8 cellular contexts compared by ENCODE assay signal in the genomic region with DNA sequence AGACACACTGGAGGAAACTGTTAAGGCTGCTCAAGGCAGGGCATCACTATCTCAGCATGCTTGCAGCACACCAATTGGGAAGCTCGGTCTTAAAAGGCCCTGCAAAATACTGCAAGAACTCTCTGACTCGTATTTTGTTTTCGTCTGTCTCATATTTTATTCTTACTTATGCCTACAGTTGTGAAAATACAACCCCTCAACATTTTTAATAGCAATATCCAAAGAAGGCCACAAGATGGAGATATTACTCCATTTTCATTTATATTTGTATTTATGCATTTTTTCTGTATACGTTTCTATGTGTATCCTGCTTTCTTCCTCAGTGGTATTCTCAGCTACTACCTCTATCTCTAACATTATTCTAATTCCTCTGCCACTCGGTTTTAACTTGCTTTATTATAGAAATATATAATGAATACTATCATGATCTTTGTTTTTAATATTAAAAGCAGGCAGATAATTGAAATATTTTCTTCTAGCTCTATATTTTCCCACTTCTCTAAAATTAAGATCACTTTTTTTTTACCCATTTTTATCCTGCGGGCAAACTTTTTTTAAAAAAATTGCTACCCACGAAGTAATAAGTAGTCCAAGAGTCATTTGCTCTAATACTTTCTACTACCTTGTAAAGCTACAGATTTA.
DNase-seq lines count a peak whose midpoint lies in the region; ATAC-seq and TF ChIP-seq lines count a peak whose summit lies in the region.

No MANE protein-coding gene starts in this region.

- POLR2A ChIA-PET in GM10248 (lab: Yijun Ruan, JAX), result no interaction called here

- TF ChIP-seq CTCF in GM10248 (IDR thresholded peaks at IDR 0.05; ENCODE audit: control extremely low read depth, extremely low read depth, low read depth, missing control alignments), result peak; percentile 46
- TF ChIP-seq CTCF in parathyroid adenoma (IDR thresholded peaks at IDR 0.05), result peak; percentile 45

- H3K27me3 ChIP-seq in parathyroid adenoma (ENCODE audit: control insufficient read depth, insufficient read depth, low read length), result no peaks in the 10 kb centered on the region

- peaks cover 11% of the 10 kb centered on the region for H3K79me2 ChIP-seq in parathyroid adenoma

- no peak overlapping the region for H3K27ac Mint-ChIP-seq in effector memory CD8-positive, alpha-beta T cell

- peak; percentile 54 for ATAC-seq in effector memory CD8-positive, alpha-beta T cell (replicated peaks)
- ATAC-seq in HG03354 (IDR thresholded peaks at IDR 0.05; ENCODE audit: poor library complexity, severe bottlenecking, unreplicated experiment), result no peak
- ATAC-seq in HG02759 (IDR thresholded peaks at IDR 0.05; ENCODE audit: unreplicated experiment), result no peak

- H3K36me3 Mint-ChIP-seq in effector memory CD8-positive, alpha-beta T cell (ENCODE audit: insufficient read depth), result peaks cover 6% of the 10 kb centered on the region

- DNase-seq in GM10248 (ENCODE audit: extremely low spot score), result peak; percentile 20
- peak; percentile 52 for DNase-seq in NCI-H1694 (lab: John Stamatoyannopoulos, UW)
- peak in 1 of 3 experiments; percentile 9 for DNase-seq in effector memory CD8-positive, alpha-beta T cell
- DNase-seq in 8988T, result no peak
- DNase-seq in activated T-cell treated with anti-CD3 and anti-CD28 coated beads, Interleukin-2, amount 50 U/mL, for 1 hour, result no peak

- CTCF ChIA-PET in GM10248 (lab: Yijun Ruan, JAX), result interaction anchor here (0.7 to 4.4 kb wide), 29 partner anchors 9 to 1076 kb away, joined by 3 to 31 read pairs (median 3); partner anchors contain the start of gene DNAJC1

- peaks cover 19 to 34% of the 10 kb centered on the region in 2 donors for H3K4me1 Mint-ChIP-seq in effector memory CD8-positive, alpha-beta T cell (ENCODE audit: low read depth in 2 of 2)

- no peaks in the 10 kb centered on the region for H3K27me3 Mint-ChIP-seq in effector memory CD8-positive, alpha-beta T cell

- H3K9ac ChIP-seq in parathyroid adenoma, result no peak overlapping the region

- no peaks in the 10 kb centered on the region for H3K36me3 ChIP-seq in parathyroid adenoma (ENCODE audit: control insufficient read depth, insufficient read depth, low read length)

- no peaks in the 10 kb centered on the region for H3K9me3 Mint-ChIP-seq in effector memory CD8-positive, alpha-beta T cell

- H3K9me3 ChIP-seq in parathyroid adenoma (ENCODE audit: control insufficient read depth, low read length), result no peaks in the 10 kb centered on the region

- no peaks in the 10 kb centered on the region for H3K4me1 ChIP-seq in parathyroid adenoma

- no peak overlapping the region for H3K4me2 ChIP-seq in parathyroid adenoma (ENCODE audit: low read length)

- no peak overlapping the region for H3K27ac ChIP-seq in parathyroid adenoma

- no peak overlapping the region for H2AFZ ChIP-seq in parathyroid adenoma

- no peak overlapping the region for H3K4me3 Mint-ChIP-seq in effector memory CD8-positive, alpha-beta T cell

- no peak overlapping the region for H3K4me3 ChIP-seq in parathyroid adenoma (ENCODE audit: low read depth, low read length)

Comparison
In these comparisons a context has a peak if more than half of its experiments do, and no peak if none do; other contexts are left out.
1. DNase-seq: peak in GM10248 (single experiment) and NCI-H1694 (single experiment); none in 8988T (single experiment) and activated T-cell treated with anti-CD3 and anti-CD28 coated beads, Interleukin-2, amount 50 U/mL, for 1 hour (single experiment).